In the genomic region with DNA sequence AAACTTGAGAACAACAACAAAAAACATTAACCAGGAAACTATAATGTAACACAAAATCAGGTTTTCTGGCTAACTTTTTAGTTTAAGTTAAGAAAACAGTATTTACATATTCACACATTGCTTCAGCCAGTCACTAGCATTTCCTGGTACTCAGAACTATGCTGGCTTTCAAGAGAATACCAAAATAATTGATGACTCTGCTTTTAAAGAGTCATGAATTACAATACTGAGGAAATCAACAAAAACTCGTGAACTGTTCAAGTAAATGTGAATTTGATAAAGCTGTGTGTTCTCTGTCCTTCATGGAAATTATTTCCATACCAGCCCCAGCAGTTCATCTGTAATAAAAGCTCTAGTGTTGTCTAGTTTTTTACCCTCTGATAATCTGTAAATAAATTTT, we compare ENCODE assay signal across 26 cellular contexts. TPM values are rescaled to one million over a fixed set of nuclear protein-coding genes. Genes with fewer than 3 reads are reported as not detected.
DNase-seq lines count a peak whose midpoint lies in the region; ATAC-seq, FAIRE-seq and TF ChIP-seq lines count a peak whose summit lies in the region.
"Had no signal": no experiment of that assay in that cellular context is flagged by ENCODE, and none has a peak within 500 bp of the region (broad histone marks: within the 10 kb centered on the region; RNA-seq: fewer than 3 reads in every experiment).

No MANE protein-coding gene starts in this region.

- FAIRE-seq in A549 (lab: Jason Lieb, UNC) = no peak
- FAIRE-seq: GM12891, HTR-8/SVneo had no signal

- CTCF ChIA-PET in A549 (lab: Yijun Ruan, JAX) = interaction anchor here (1.7 kb wide), 1 partner anchor 27 kb away, joined by 5 read pairs; the partner anchor contains the start of gene PRSS12
- CTCF ChIA-PET in WTC11 (lab: Charles Lee) = interaction anchor here (1.9 kb wide), 1 partner anchor 27 kb away, joined by 10 read pairs; the partner anchor contains the start of gene PRSS12

- ATAC-seq in A549 (no peak), WTC11 (no peak), HG03108 (IDR thresholded peaks at IDR 0.05; ENCODE audit: unreplicated experiment) (no peak)

- no peak overlapping the region for H3K4me3 ChIP-seq in A549
- H3K4me3 ChIP-seq: BLaER1, MG63, PC-9 had no signal

- H3K4me1 ChIP-seq in A549 = no peaks in the 10 kb centered on the region
- H3K4me1 ChIP-seq: BLaER1 had no signal

- no peak overlapping the region for H3K27ac ChIP-seq in A549
- H3K27ac ChIP-seq: BLaER1, PC-9, RWPE1 had no signal

- WGBS in A549 (ENCODE audit: missing lambda C conversion rate) = 70% methylated on average over 1 of the region's 1 CpG

- peak overlapping the region; percentile 19; the same call in 1 of the 2 replicates for H3K27ac Mint-ChIP-seq in WTC11
- H3K27ac Mint-ChIP-seq: CD4-positive, alpha-beta memory T cell had no signal

- no peaks in the 10 kb centered on the region for H3K27me3 Mint-ChIP-seq in WTC11 (ENCODE audit: low read depth)

- intact Hi-C loops in posterior vena cava (cut with DNase I) = no loop called here

- no peaks in the 10 kb centered on the region for H3K9me3 Mint-ChIP-seq in WTC11

- peaks cover 31% of the 10 kb centered on the region for H3K4me1 Mint-ChIP-seq in WTC11
- H3K4me1 Mint-ChIP-seq: CD4-positive, alpha-beta memory T cell had no signal

- TF ChIP-seq CTCF in A549 (IDR thresholded peaks at IDR 0.05) = no peak
- no peak for TF ChIP-seq CTCF in WTC11 (IDR thresholded peaks at IDR 0.05)

- H3K36me3 Mint-ChIP-seq in WTC11 = no peaks in the 10 kb centered on the region
- H3K36me3 Mint-ChIP-seq: CD4-positive, alpha-beta memory T cell had no signal

- TF ChIP-seq POLR2A in A549 (IDR thresholded peaks at IDR 0.05; ENCODE audit: low read length) = no peak

- POLR2A ChIA-PET in A549 (lab: Yijun Ruan, JAX) (no interaction called here), WTC11 (lab: Charles Lee) (no interaction called here)

- DNase-seq in A549 (ENCODE audit: low read depth in 1 of 2, low spot score in 1 of 2) (no peak), GM03348 (ENCODE audit: low spot score) (peak; percentile 11), WTC11 (ENCODE audit: low spot score) (no peak), fibroblast of peridontal ligament (ENCODE audit: extremely low read depth) (peak; percentile 50), T-helper 1 cell (no peak), posterior vena cava (ENCODE audit: low spot score) (no peak)
- no peak for DNase-seq in activated CD4-positive, alpha-beta T cell treated with anti-CD3 and anti-CD28 coated beads, Interleukin-2, amount 50 U/mL, for 1 hour
- DNase-seq: CD4-positive, alpha-beta memory T cell; DND-41; GOT3; HCEC 1CT; MG63; NCI-H1092 treated with DMSO at 0.1 percent for 48 hours; NCI-H1436 treated with DMSO at 0.1 percent for 48 hours; NCI-H2029; NCI-H226; NCI-H510A treated with DMSO at 0.1 percent for 48 hours; NCI-H748 treated with DMSO at 0.1 percent for 48 hours; PC-9; SIG-M5; SK-N-SH had no signal

- no peak for TF ChIP-seq RAD21 in A549 (conservative IDR thresholded peaks at IDR 0.05 in 1 of 2, IDR thresholded peaks at IDR 0.05 in 1 of 2)

- H3K4me2 ChIP-seq in A549 = no peak overlapping the region
- H3K4me2 ChIP-seq: BLaER1, PC-9, SK-N-SH had no signal

- H3K4me3 Mint-ChIP-seq in WTC11 = no peak overlapping the region
- H3K4me3 Mint-ChIP-seq: CD4-positive, alpha-beta memory T cell had no signal

- TF ChIP-seq EP300 in A549 (IDR thresholded peaks at IDR 0.05) = no peak

- H3K9me3 ChIP-seq in A549 = no peaks in the 10 kb centered on the region
- H3K9me3 ChIP-seq: BLaER1, MG63, SK-N-SH had no signal

TF ChIP-seq in A549, 52 proteins besides CTCF, POLR2A, EP300 and RAD21:
- TF ChIP-seq FOSL2 (IDR thresholded peaks at IDR 0.05) = no peak
- no peak for TF ChIP-seq FOSL2 (CRISPR knock-in tag; IDR thresholded peaks at IDR 0.05)
- TF ChIP-seq MAFK (IDR thresholded peaks at IDR 0.05; ENCODE audit: partially characterized antibody) = peak; percentile 51
- no peak for TF ChIP-seq EHMT2 (IDR thresholded peaks at IDR 0.05; ENCODE audit: low read depth)

TF ChIP-seq in WTC11, 78 proteins besides CTCF, POLR2A, EP300 and RAD21 (continues in another document):
- TF ChIP-seq TP53 (CRISPR knock-in tag; IDR thresholded peaks at IDR 0.05) (no peak), TEAD1 (CRISPR knock-in tag; IDR thresholded peaks at IDR 0.05) (no peak), ZNF138 (CRISPR knock-in tag; conservative IDR thresholded peaks at IDR 0.05) (no peak), ZNF416 (CRISPR knock-in tag; IDR thresholded peaks at IDR 0.05) (no peak), CDX4 (CRISPR knock-in tag; IDR thresholded peaks at IDR 0.05; ENCODE audit: borderline replicate concordance) (no peak), ETV6 (CRISPR knock-in tag; IDR thresholded peaks at IDR 0.05) (no peak), ATF3 (CRISPR knock-in tag; conservative IDR thresholded peaks at IDR 0.05) (no peak), USF1 (CRISPR knock-in tag; IDR thresholded peaks at IDR 0.05) (no peak), E2F4 (CRISPR knock-in tag; IDR thresholded peaks at IDR 0.05; ENCODE audit: borderline replicate concordance, low read depth) (no peak), ZSCAN18 (CRISPR knock-in tag; IDR thresholded peaks at IDR 0.05) (no peak), JAZF1 (CRISPR knock-in tag; IDR thresholded peaks at IDR 0.05) (no peak)
- TF ChIP-seq, protein P1, sequence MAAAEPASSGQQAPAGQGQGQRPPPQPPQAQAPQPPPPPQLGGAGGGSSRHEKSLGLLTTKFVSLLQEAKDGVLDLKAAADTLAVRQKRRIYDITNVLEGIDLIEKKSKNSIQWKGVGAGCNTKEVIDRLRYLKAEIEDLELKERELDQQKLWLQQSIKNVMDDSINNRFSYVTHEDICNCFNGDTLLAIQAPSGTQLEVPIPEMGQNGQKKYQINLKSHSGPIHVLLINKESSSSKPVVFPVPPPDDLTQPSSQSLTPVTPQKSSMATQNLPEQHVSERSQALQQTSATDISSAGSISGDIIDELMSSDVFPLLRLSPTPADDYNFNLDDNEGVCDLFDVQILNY (CRISPR knock-in tag; IDR thresholded peaks at IDR 0.05) = no peak

RNA-seq across cellular contexts. Expression of gene PRSS12, which starts 27.4 kb away (rescaled TPM):
- polyA plus RNA-seq in A549 (2011; rRNA removed) (0.19 and 0.34 TPM in 2 replicates), A549 (2017; fragmentation: RNase III; extraction: RNeasy Plus Mini Kit Qiagen cat#74134 plus additional on column Dnase treatment) (0.28 to 0.45 TPM (median 0.36 TPM) in 3 replicates)
- 0.08 and 0.11 TPM in 2 replicates for polyA plus RNA-seq in A549 (2012; cell fraction: cytosol; rRNA removed)
- 0.07 and 0.10 TPM in 2 replicates for polyA plus RNA-seq in A549 (2012; cell fraction: nucleus; rRNA removed)
- polyA minus RNA-seq in A549 (2011; rRNA and poly(A)+ RNA removed) = 0.17 and 0.68 TPM in 2 replicates
- total RNA-seq in WTC11 (2021) (8.4 to 14.1 TPM (median 10.5 TPM) in 3 replicates), posterior vena cava (under 1 TPM; 0.23 to 0.48 TPM)
- total RNA-seq: CD4-positive, alpha-beta memory T cell had no signal

Comparison
In these comparisons a context has a peak if more than half of its experiments do, and no peak if none do; other contexts are left out.
1. DNase-seq: peak in GM03348 (single experiment) and fibroblast of peridontal ligament (single experiment); none in A549 (0 of 2), WTC11 (single experiment), T-helper 1 cell (0 of 5), activated CD4-positive, alpha-beta T cell treated with anti-CD3 and anti-CD28 coated beads, Interleukin-2, amount 50 U/mL, for 1 hour (single experiment) and posterior vena cava (single experiment).